In genomic region chr11:12715131-12715530, GRCh38 we compare ENCODE assay signal across 27 cellular contexts. TPM values are rescaled to one million over a fixed set of nuclear protein-coding genes. Genes with fewer than 3 reads are reported as not detected.
"Had no signal": no experiment of that assay in that cellular context is flagged by ENCODE, and none has a peak within 500 bp of the region (broad histone marks: within the 10 kb centered on the region; RNA-seq: fewer than 3 reads in every experiment).

No MANE protein-coding gene starts in this region.

- H3K36me3 ChIP-seq: ascending aorta, breast epithelium, SJCRH30, WERI-Rb-1 had no signal

- H3K9me3 Mint-ChIP-seq: activated naive CD4-positive, alpha-beta T cell treated with anti-CD3 and anti-CD28 coated beads, Interleukin-2, amount 50 U/mL, for 24 hours; activated naive CD8-positive, alpha-beta T cell treated with anti-CD3 and anti-CD28 coated beads, Interleukin-2, amount 10 ng/mL, durations not matched to agents 7 days and 5 days; activated T-cell treated with anti-CD3 and anti-CD28 coated beads, Interleukin-2, amount 50 U/mL, for 24 hours; activated T-helper 2 cell treated with anti-CD3 and anti-CD28 coated beads, Interferon-gamma antibody, Interleukin-2, Interleukin-4, amounts not matched to agents 10 μg/mL and 5 μg/mL and 100 μg/mL, durations not matched to agents 14 hours and 24 hours and 36 hours had no signal

- H3K27ac ChIP-seq: ascending aorta, breast epithelium, SJCRH30, SK-N-MC, WERI-Rb-1 had no signal

- H3K4me3 ChIP-seq: ascending aorta, breast epithelium, K562, SJCRH30, SK-N-MC had no signal

- H3K27me3 ChIP-seq: ascending aorta, breast epithelium, SJCRH30 had no signal

- DNase-seq: activated CD4-positive, alpha-beta T cell treated with anti-CD3 and anti-CD28 coated beads for 1 hour; activated CD4-positive, alpha-beta T cell treated with anti-CD3 and anti-CD28 coated beads for 48 hours; activated CD4-positive, alpha-beta T cell treated with anti-CD3 and anti-CD28 coated beads, Interleukin-2, amount 50 U/mL, for 48 hours; activated CD4-positive, CD25-positive, alpha-beta regulatory T cell; activated CD8-positive, alpha-beta T cell treated with anti-CD3 and anti-CD28 coated beads, Interleukin-2, amount 10 ng/mL, durations not matched to agents 7 days and 5 days; activated gamma-delta T cell; activated naive CD4-positive, alpha-beta T cell treated with Interleukin-2 at 50 U/mL for 16 hours; activated naive CD8-positive, alpha-beta T cell treated with anti-CD3 and anti-CD28 coated beads, Interleukin-2, amount 10 ng/mL, durations not matched to agents 7 days and 5 days; activated T-cell treated with anti-CD3 and anti-CD28 coated beads, Interleukin-2, amount 50 U/mL, for 24 hours; amygdala; NCI-H1105; NCI-H1417 treated with DMSO at 0.1 percent for 48 hours; NCI-H187 treated with DMSO at 0.1 percent for 48 hours; NCI-H2081; NCI-H2227 treated with DMSO at 0.1 percent for 48 hours; NCI-H446 treated with DMSO at 0.1 percent for 48 hours; NCI-H524; SHP77; SJCRH30; T1000; WERI-Rb-1 had no signal

- H3K4me3 Mint-ChIP-seq: activated CD8-positive, alpha-beta T cell treated with anti-CD3 and anti-CD28 coated beads, Interleukin-2, amount 10 ng/mL, durations not matched to agents 7 days and 5 days; activated naive CD4-positive, alpha-beta T cell treated with anti-CD3 and anti-CD28 coated beads, Interleukin-2, amount 50 U/mL, for 24 hours; activated naive CD8-positive, alpha-beta T cell treated with anti-CD3 and anti-CD28 coated beads, Interleukin-2, amount 10 ng/mL, durations not matched to agents 7 days and 5 days; activated T-cell treated with anti-CD3 and anti-CD28 coated beads, Interleukin-2, amount 50 U/mL, for 24 hours had no signal

- H3K27ac Mint-ChIP-seq: activated CD8-positive, alpha-beta T cell treated with anti-CD3 and anti-CD28 coated beads, Interleukin-2, amount 10 ng/mL, durations not matched to agents 7 days and 5 days; activated naive CD4-positive, alpha-beta T cell treated with anti-CD3 and anti-CD28 coated beads, Interleukin-2, amount 50 U/mL, for 24 hours; activated naive CD8-positive, alpha-beta T cell treated with anti-CD3 and anti-CD28 coated beads, Interleukin-2, amount 10 ng/mL, durations not matched to agents 7 days and 5 days; activated T-cell treated with anti-CD3 and anti-CD28 coated beads, Interleukin-2, amount 50 U/mL, for 24 hours; activated T-helper 2 cell treated with anti-CD3 and anti-CD28 coated beads, Interferon-gamma antibody, Interleukin-2, Interleukin-4, amounts not matched to agents 10 μg/mL and 5 μg/mL and 100 μg/mL, durations not matched to agents 14 hours and 24 hours and 36 hours had no signal

- H3K36me3 Mint-ChIP-seq: activated naive CD4-positive, alpha-beta T cell treated with anti-CD3 and anti-CD28 coated beads, Interleukin-2, amount 50 U/mL, for 24 hours; activated naive CD8-positive, alpha-beta T cell treated with anti-CD3 and anti-CD28 coated beads, Interleukin-2, amount 10 ng/mL, durations not matched to agents 7 days and 5 days had no signal

- H3K4me1 ChIP-seq: ascending aorta, breast epithelium, SJCRH30 had no signal

- H3K9me3 ChIP-seq: ascending aorta, breast epithelium, SJCRH30 had no signal

RNA-seq across cellular contexts. Expression of gene TEAD1, which starts 40.9 kb away (rescaled TPM):
- total RNA-seq: activated naive CD8-positive, alpha-beta T cell treated with anti-CD3 and anti-CD28 coated beads, Interleukin-2, amount 10 ng/mL, durations not matched to agents 7 days and 5 days had no signal
